Comparison of ENCODE assay signal across 8 cellular contexts in the genomic region with DNA sequence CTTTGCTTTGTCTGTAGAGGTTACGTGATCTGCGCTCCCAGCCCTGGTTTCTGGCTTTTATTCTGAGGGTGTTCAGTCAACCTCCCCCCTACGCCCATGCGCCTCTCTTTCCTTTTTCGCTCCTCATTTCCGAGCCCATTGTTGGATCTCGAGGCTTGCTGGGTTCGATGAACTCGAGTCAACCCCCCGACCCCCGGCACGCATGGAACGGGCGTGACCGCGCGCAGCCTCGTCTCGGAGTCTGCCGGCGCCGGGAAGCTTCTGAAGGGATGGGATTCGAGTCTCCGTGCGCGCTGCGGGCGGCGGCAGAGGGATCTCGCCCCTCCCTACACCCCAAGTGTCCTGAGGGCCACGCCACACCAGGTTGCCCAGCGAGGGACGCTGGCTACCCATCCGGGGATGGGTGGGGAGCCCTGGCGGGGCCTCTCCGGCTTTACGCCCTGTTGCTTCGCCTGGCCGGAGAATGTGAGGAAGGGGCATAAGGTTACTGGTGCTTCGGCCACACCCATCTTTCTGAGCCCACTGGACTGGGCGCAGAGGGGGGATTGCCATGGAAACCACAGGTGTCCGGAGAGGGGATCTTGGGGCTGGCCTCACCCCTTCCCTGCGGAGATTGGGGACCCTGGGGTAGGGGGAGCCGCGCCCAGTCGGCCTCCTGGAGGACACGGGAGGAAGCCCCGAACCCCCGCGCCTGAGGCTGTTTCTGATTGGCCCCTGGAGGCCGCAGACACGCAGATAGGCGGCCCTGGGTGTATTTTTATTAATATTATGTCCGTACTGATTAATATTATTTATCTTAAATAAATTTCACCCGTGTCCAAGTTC. TPM values are rescaled to one million over a fixed set of nuclear protein-coding genes. Genes with fewer than 3 reads are reported as not detected.
DNase-seq lines count a peak whose midpoint lies in the region; ATAC-seq and TF ChIP-seq lines count a peak whose summit lies in the region.

No MANE protein-coding gene starts in this region.

- H3F3A ChIP-seq in OCI-LY1 (ENCODE audit: insufficient read depth, low read length) = no peaks in the 10 kb centered on the region

- H3K9me3 ChIP-seq in OCI-LY1 (ENCODE audit: low read length) (no peaks in the 10 kb centered on the region), gastrocnemius medialis (no peaks in the 10 kb centered on the region)

- H3K36me3 ChIP-seq in OCI-LY1 (ENCODE audit: insufficient read depth, low read length) = no peaks in the 10 kb centered on the region
- no peaks in the 10 kb centered on the region for H3K36me3 ChIP-seq in gastrocnemius medialis

- in situ Hi-C loops in gastrocnemius medialis (cut with MboI; ENCODE audit: low sequenced_read_pairs in 4 of 4) = loop anchor here in 1 of 4 donors (5.0 kb wide), 1 partner anchor 51 kb away; no protein-coding TSS in a partner anchor

- ATAC-seq in gastrocnemius medialis (peak; percentile 5 to 6), GM18502 (IDR thresholded peaks at IDR 0.05; ENCODE audit: poor library complexity, unreplicated experiment) (no peak)

- peak overlapping the region; percentile 87; the same call in 1 of the 2 replicates for H3K4me2 ChIP-seq in OCI-LY1 (ENCODE audit: low read length)

- no peak for TF ChIP-seq POLR2A in gastrocnemius medialis (IDR thresholded peaks at IDR 0.05)

- intact Hi-C loops in gastrocnemius medialis (cut with DNase I; ENCODE audit: low total_unique reads) = loop anchor here (5.0 kb wide), 1 partner anchor 371 kb away; no protein-coding TSS in a partner anchor

- no peak for TF ChIP-seq CTCF in OCI-LY1 (IDR thresholded peaks at IDR 0.05; ENCODE audit: low read length)
- TF ChIP-seq CTCF in fibroblast of villous mesenchyme (IDR thresholded peaks at IDR 0.05; ENCODE audit: insufficient read depth, low read depth, low read length) = no peak
- TF ChIP-seq CTCF in gastrocnemius medialis (IDR thresholded peaks at IDR 0.05 in 4 of 5, conservative IDR thresholded peaks at IDR 0.05 in 1 of 5) = no peak

- H3K4me1 ChIP-seq in OCI-LY1 (ENCODE audit: insufficient read depth, low read length, severe bottlenecking) (peaks cover 12% of the 10 kb centered on the region), gastrocnemius medialis (peaks cover 40 to 45% of the 10 kb centered on the region in 2 donors)

- DNase-seq in NCI-H2081 (lab: John Stamatoyannopoulos, UW) = peak; percentile 52 to 58
- DNase-seq in NCI-H2081 treated with DMSO at 0.1 percent for 48 hours (lab: John Stamatoyannopoulos, UW) = no peak
- peak; percentile 5 for DNase-seq in fibroblast of villous mesenchyme (ENCODE audit: low read depth)
- peak; percentile 15 to 34 for DNase-seq in gastrocnemius medialis
- DNase-seq in AML-193 (lab: John Stamatoyannopoulos, UW) = no peak
- DNase-seq in NCI-H2107 treated with DMSO at 0.1 percent for 48 hours (lab: John Stamatoyannopoulos, UW; ENCODE audit: unreplicated experiment) = no peak

- no peaks in the 10 kb centered on the region for H4K20me1 ChIP-seq in OCI-LY1 (ENCODE audit: insufficient read depth, low read length)

- H3K27me3 ChIP-seq in OCI-LY1 (ENCODE audit: insufficient read depth, low read length) (no peaks in the 10 kb centered on the region), gastrocnemius medialis (no peaks in the 10 kb centered on the region)

- H3K9me2 ChIP-seq in OCI-LY1 (ENCODE audit: low read depth, low read length) = no peaks in the 10 kb centered on the region

- no peak overlapping the region for H2AFZ ChIP-seq in OCI-LY1 (ENCODE audit: low read length)

- no peak overlapping the region for H3K9ac ChIP-seq in OCI-LY1 (ENCODE audit: low read length)

- no peak overlapping the region for H3K4me3 ChIP-seq in OCI-LY1 (ENCODE audit: low read depth, low read length, poor library complexity, severe bottlenecking)
- no peak overlapping the region for H3K4me3 ChIP-seq in fibroblast of villous mesenchyme (ENCODE audit: low read depth, low read length)
- peak overlapping the region; percentile 82 to 100 (median 96) for H3K4me3 ChIP-seq in gastrocnemius medialis

- no peak overlapping the region for H3K27ac ChIP-seq in OCI-LY1 (ENCODE audit: low read depth, low read length, poor library complexity, severe bottlenecking)
- peak overlapping the region; percentile 94 to 99 (median 99) for H3K27ac ChIP-seq in gastrocnemius medialis

- no peaks in the 10 kb centered on the region for H3K79me2 ChIP-seq in OCI-LY1 (ENCODE audit: insufficient read depth, low read length)

RNA-seq across cellular contexts. Expression of gene MAPT, which starts 1.8 kb away (rescaled TPM):
- under 0.01 TPM in 1 of 2 replicates, not detected in the other for total RNA-seq in fibroblast of villous mesenchyme
- 100 to 1,000 TPM in 1 of 4 donors, 10 to 100 TPM in 3; 70.3 to 120 (median 82.8) TPM for total RNA-seq in gastrocnemius medialis

RNA-seq across cellular contexts. Expression of gene SPPL2C, which starts 51.5 kb away (rescaled TPM):
- total RNA-seq in fibroblast of villous mesenchyme = not detected in 2 replicates
- not detected for total RNA-seq in gastrocnemius medialis

Comparison
In these comparisons a context has a peak if more than half of its experiments do, and no peak if none do; other contexts are left out.
1. DNase-seq: peak in NCI-H2081 (2 of 2), fibroblast of villous mesenchyme (single experiment) and gastrocnemius medialis (2 of 2); none in NCI-H2081 treated with DMSO at 0.1 percent for 48 hours (single experiment), AML-193 (0 of 2) and NCI-H2107 treated with DMSO at 0.1 percent for 48 hours (single experiment).
2. H3K4me3 ChIP-seq: peak in gastrocnemius medialis (4 of 4); none in OCI-LY1 (single experiment) and fibroblast of villous mesenchyme (single experiment).
3. RNA of gene MAPT, which starts 1.8 kb away (total RNA-seq): 70.3 to 120 TPM in gastrocnemius medialis; under 0.01 TPM in fibroblast of villous mesenchyme; every median in the first group is over 10 times any median in the second.